ENCODE assay signal across 7 cellular contexts in the genomic region with DNA sequence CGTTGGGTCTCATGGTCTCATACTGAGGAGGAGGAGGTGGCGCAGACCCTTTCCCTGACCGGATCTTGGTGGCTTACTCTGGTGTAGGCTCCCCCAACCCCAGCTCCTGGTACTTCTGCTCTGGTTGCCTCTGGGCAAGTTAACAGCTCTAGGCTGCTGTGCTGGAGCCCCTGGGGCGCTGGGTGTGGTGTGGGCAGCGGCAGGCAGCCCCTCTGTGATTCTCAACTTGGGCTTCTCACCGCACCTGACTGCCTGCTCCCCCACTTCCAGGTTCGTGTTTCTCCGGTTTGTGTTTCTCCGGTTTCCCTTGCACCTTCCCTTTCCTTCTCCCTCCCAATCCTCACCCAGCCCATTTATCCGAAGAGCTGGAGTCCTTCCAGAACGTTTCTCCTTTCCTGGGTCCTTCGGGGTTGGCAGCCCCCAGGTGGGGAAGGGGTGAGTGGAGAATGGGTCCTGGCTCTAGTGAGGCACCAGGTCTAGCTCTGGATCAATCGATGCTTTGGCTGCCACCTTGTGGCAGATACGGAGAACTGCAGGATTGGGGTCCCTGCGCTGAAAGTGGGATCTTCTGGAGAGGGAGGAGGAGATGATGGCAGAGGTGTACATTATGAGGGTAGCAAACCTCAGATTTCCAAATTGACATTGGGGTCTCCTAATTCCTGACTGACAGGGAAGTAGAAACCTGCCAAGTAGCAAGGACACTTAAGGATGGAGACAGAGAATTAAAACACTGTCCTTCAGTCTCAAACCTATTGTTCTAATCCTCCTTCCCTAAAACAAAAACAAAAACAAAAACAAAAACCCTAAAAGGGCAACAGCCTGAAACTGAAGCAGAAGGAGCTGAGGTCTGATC. TPM values are rescaled to one million over a fixed set of nuclear protein-coding genes. Genes with fewer than 3 reads are reported as not detected.
A peak's percentile ranks its signal among the peaks of the same experiment; 100 is the strongest.
DNase-seq lines count a peak whose midpoint lies in the region; ATAC-seq and TF ChIP-seq lines count a peak whose summit lies in the region.

No MANE protein-coding gene starts in this region.

- TF ChIP-seq CTCF in GM12874 (IDR thresholded peaks at IDR 0.05; ENCODE audit: insufficient read depth, low read depth, low read length) (peak; percentile 92), psoas muscle (IDR thresholded peaks at IDR 0.05) (peak; percentile 93)

- DNase-seq in Kasumi-1 (lab: John Stamatoyannopoulos, UW), result peak; percentile 58 to 71
- peak; percentile 36 to 83 for DNase-seq in SJCRH30
- DNase-seq in activated naive CD4-positive, alpha-beta T cell treated with anti-CD3 and anti-CD28 coated beads, Interleukin-2, amount 50 U/mL, for 16 hours, result peak; percentile 53
- DNase-seq in Right ventricle myocardium superior, result no peak
- peak in 1 of 2 donors; percentile 69 for DNase-seq in psoas muscle
- no peak for DNase-seq in putamen (ENCODE audit: low spot score)

- H3K27ac ChIP-seq in SJCRH30 (no peak overlapping the region), psoas muscle (no peak overlapping the region)

- H3K36me3 ChIP-seq in SJCRH30 (no peaks in the 10 kb centered on the region), psoas muscle (ENCODE audit: insufficient read depth in 1 of 2, low read depth in 1 of 2) (no peaks in the 10 kb centered on the region)

- peak; percentile 61 for ATAC-seq in Right ventricle myocardium superior (ENCODE audit: poor library complexity)
- peak; percentile 65 to 76 (median 68) for ATAC-seq in psoas muscle

- H3K4me3 ChIP-seq in SJCRH30 (no peak overlapping the region), psoas muscle (no peak overlapping the region)

- H3K4me1 ChIP-seq in SJCRH30 (no peaks in the 10 kb centered on the region), psoas muscle (peaks cover 3% of the 10 kb centered on the region)

- H3K27me3 ChIP-seq in SJCRH30 (peaks cover 23% of the 10 kb centered on the region; the same call in 1 of the 2 replicates), psoas muscle (ENCODE audit: insufficient read depth in 3 of 3, low read length in 2 of 3) (peaks cover 0 to 49% (median 4%) of the 10 kb centered on the region in 3 donors)

- no peaks in the 10 kb centered on the region for H3K9me3 ChIP-seq in SJCRH30 (replicated peaks)
- no peaks in the 10 kb centered on the region for H3K9me3 ChIP-seq in psoas muscle

- WGBS in psoas muscle, 3 donors, result 17 to 19% (median 18%) methylated on average over 15 of the region's 15 CpGs

- intact Hi-C loops in Right ventricle myocardium superior (cut with DNase I) (loop anchor here (10.0 kb wide), 1 partner anchor 199 kb away; no protein-coding TSS in a partner anchor), psoas muscle (cut with DNase I) (loop anchor here in 1 of 2 donors (1.0 kb wide), 1 partner anchor 42 kb away; no protein-coding TSS in a partner anchor)

RNA-seq across cellular contexts. Expression of gene CISTR, which starts 8.3 kb away (rescaled TPM):
- not detected in 2 replicates for total RNA-seq in SJCRH30 (2014; rRNA removed; shearing (Covaris generic))
- total RNA-seq in Right ventricle myocardium superior, result 0.83 TPM
- not detected for total RNA-seq in psoas muscle
- not detected for polyA plus RNA-seq in psoas muscle

RNA-seq across cellular contexts. Expression of gene CALCOCO1, which starts 16.3 kb away (rescaled TPM):
- total RNA-seq in SJCRH30 (2014; rRNA removed; shearing (Covaris generic)), result 18.2 and 20.3 TPM in 2 replicates
- total RNA-seq in Right ventricle myocardium superior, result 179 TPM
- 100 to 1,000 TPM; 180 to 255 (median 189) TPM for total RNA-seq in psoas muscle
- 100 to 1,000 TPM in 2 of 3 donors, 10 to 100 TPM in 1; 41.1 to 125 (median 124) TPM for polyA plus RNA-seq in psoas muscle

Comparison
In these comparisons a context has a peak if more than half of its experiments do, and no peak if none do; other contexts are left out.
1. DNase-seq: peak in Kasumi-1 (2 of 2), SJCRH30 (2 of 2) and activated naive CD4-positive, alpha-beta T cell treated with anti-CD3 and anti-CD28 coated beads, Interleukin-2, amount 50 U/mL, for 16 hours (single experiment); none in Right ventricle myocardium superior (single experiment) and putamen (single experiment).